9 cellular contexts compared by ENCODE assay signal in genomic region chr11:108734956-108735559, GRCh38.
DNase-seq lines count a peak whose midpoint lies in the region; ATAC-seq, FAIRE-seq and TF ChIP-seq lines count a peak whose summit lies in the region.
"Had no signal": no experiment of that assay in that cellular context is flagged by ENCODE, and none has a peak within 500 bp of the region (broad histone marks: within the 10 kb centered on the region; RNA-seq: fewer than 3 reads in every experiment).

No MANE protein-coding gene starts in this region.

- no peak overlapping the region for H3K27ac Mint-ChIP-seq in activated CD4-positive, alpha-beta T cell treated with anti-CD3 and anti-CD28 coated beads, Interleukin-2, amount 10 ng/mL, durations not matched to agents 24 days and 14 days
- H3K27ac Mint-ChIP-seq in effector memory CD8-positive, alpha-beta T cell: no peak overlapping the region

- H3K27ac ChIP-seq in small intestine (ENCODE audit: low read depth in 1 of 2, low read length in 1 of 2) (no peak overlapping the region), gastrocnemius medialis (no peak overlapping the region)
- H3K27ac ChIP-seq: vagina had no signal

- H3K27me3 Mint-ChIP-seq in activated CD4-positive, alpha-beta T cell treated with anti-CD3 and anti-CD28 coated beads, Interleukin-2, amount 10 ng/mL, durations not matched to agents 24 days and 14 days: no peaks in the 10 kb centered on the region
- H3K27me3 Mint-ChIP-seq in effector memory CD8-positive, alpha-beta T cell: no peaks in the 10 kb centered on the region

- in situ Hi-C loops in gastrocnemius medialis (cut with MboI; ENCODE audit: low sequenced_read_pairs in 4 of 4): no loop called here

- peaks cover 0 to 9% of the 10 kb centered on the region in 2 donors for H3K4me1 ChIP-seq in small intestine (ENCODE audit: control insufficient read depth in 2 of 2, insufficient read depth in 1 of 2, low read depth in 1 of 2, low read length in 1 of 2)
- peaks cover 0 to 9% of the 10 kb centered on the region in 2 donors for H3K4me1 ChIP-seq in gastrocnemius medialis
- H3K4me1 ChIP-seq: vagina had no signal

- ATAC-seq in effector memory CD8-positive, alpha-beta T cell (replicated peaks): no peak
- no peak for ATAC-seq in gastrocnemius medialis

- no peak for FAIRE-seq in small intestine (lab: Jason Lieb, UNC)

- no peak overlapping the region for H3K4me3 ChIP-seq in small intestine (ENCODE audit: low read depth in 1 of 2, low read length in 2 of 2)
- no peak overlapping the region for H3K4me3 ChIP-seq in gastrocnemius medialis
- H3K4me3 ChIP-seq: vagina had no signal

- peaks cover 33% of the 10 kb centered on the region for H3K36me3 Mint-ChIP-seq in activated CD4-positive, alpha-beta T cell treated with anti-CD3 and anti-CD28 coated beads, Interleukin-2, amount 10 ng/mL, durations not matched to agents 24 days and 14 days (ENCODE audit: low read depth)
- H3K36me3 Mint-ChIP-seq in effector memory CD8-positive, alpha-beta T cell (ENCODE audit: insufficient read depth): peaks cover 3% of the 10 kb centered on the region

- H3K9me3 ChIP-seq in small intestine (ENCODE audit: control insufficient read depth, low read depth) (no peaks in the 10 kb centered on the region), gastrocnemius medialis (no peaks in the 10 kb centered on the region)
- H3K9me3 ChIP-seq: vagina had no signal

- peaks cover 24% of the 10 kb centered on the region for H3K4me1 Mint-ChIP-seq in activated CD4-positive, alpha-beta T cell treated with anti-CD3 and anti-CD28 coated beads, Interleukin-2, amount 10 ng/mL, durations not matched to agents 24 days and 14 days
- peaks cover 16 to 25% of the 10 kb centered on the region in 2 donors for H3K4me1 Mint-ChIP-seq in effector memory CD8-positive, alpha-beta T cell (ENCODE audit: low read depth in 2 of 2)

- H3K9me3 Mint-ChIP-seq in activated CD4-positive, alpha-beta T cell treated with anti-CD3 and anti-CD28 coated beads, Interleukin-2, amount 10 ng/mL, durations not matched to agents 24 days and 14 days: peaks cover 5% of the 10 kb centered on the region
- H3K9me3 Mint-ChIP-seq in effector memory CD8-positive, alpha-beta T cell: no peaks in the 10 kb centered on the region

- no peak for TF ChIP-seq POLR2A in gastrocnemius medialis (IDR thresholded peaks at IDR 0.05)

- intact Hi-C loops in activated CD4-positive, alpha-beta T cell treated with anti-CD3 and anti-CD28 coated beads, Interleukin-2, amount 10 ng/mL, durations not matched to agents 24 days and 14 days (cut with micrococcal nuclease): loop anchor here (5.0 to 10.0 kb wide), 3 partner anchors 57 to 1340 kb away; no protein-coding TSS in a partner anchor
- intact Hi-C loops in gastrocnemius medialis (cut with DNase I; ENCODE audit: low total_unique reads): no loop called here

- peak; percentile 62 for DNase-seq in activated CD4-positive, alpha-beta T cell treated with anti-CD3 and anti-CD28 coated beads, Interleukin-2, amount 10 ng/mL, durations not matched to agents 24 days and 14 days
- DNase-seq in activated CD4-positive, alpha-beta T cell treated with anti-CD3 and anti-CD28 coated beads, Interleukin-2, amount 50 U/mL, for 1 hour: no peak
- DNase-seq in NAMALWA (ENCODE audit: low spot score) (peak; percentile 66), small intestine (peak; percentile 22), NCI-H1048 (lab: John Stamatoyannopoulos, UW) (no peak), gastrocnemius medialis (no peak), COLO668 (lab: John Stamatoyannopoulos, UW; ENCODE audit: unreplicated experiment) (no peak)
- DNase-seq in effector memory CD8-positive, alpha-beta T cell: peak; percentile 2 to 3 (median 3)

- TF ChIP-seq CTCF in gastrocnemius medialis (IDR thresholded peaks at IDR 0.05 in 4 of 5, conservative IDR thresholded peaks at IDR 0.05 in 1 of 5): peak in 2 of 5 experiments; percentile 13 to 39

- H3K36me3 ChIP-seq in small intestine (ENCODE audit: control insufficient read depth in 2 of 2, insufficient read depth in 2 of 2, low read length in 2 of 2) (no peaks in the 10 kb centered on the region), gastrocnemius medialis (no peaks in the 10 kb centered on the region)
- H3K36me3 ChIP-seq: vagina had no signal

- no peaks in the 10 kb centered on the region for H3K27me3 ChIP-seq in small intestine (ENCODE audit: control insufficient read depth in 2 of 2, insufficient read depth in 2 of 2, low read length in 2 of 2)
- no peaks in the 10 kb centered on the region for H3K27me3 ChIP-seq in gastrocnemius medialis
- H3K27me3 ChIP-seq: vagina had no signal

- H3K4me3 Mint-ChIP-seq in activated CD4-positive, alpha-beta T cell treated with anti-CD3 and anti-CD28 coated beads, Interleukin-2, amount 10 ng/mL, durations not matched to agents 24 days and 14 days: no peak overlapping the region
- H3K4me3 Mint-ChIP-seq in effector memory CD8-positive, alpha-beta T cell: no peak overlapping the region

- WGBS in small intestine, 3 donors: 71 to 75% (median 73%) methylated on average over 3 of the region's 3 CpGs

Comparison
In these comparisons a context has a peak if more than half of its experiments do, and no peak if none do; other contexts are left out.
1. DNase-seq: peak in activated CD4-positive, alpha-beta T cell treated with anti-CD3 and anti-CD28 coated beads, Interleukin-2, amount 10 ng/mL, durations not matched to agents 24 days and 14 days (single experiment), NAMALWA (single experiment), effector memory CD8-positive, alpha-beta T cell (3 of 3) and small intestine (single experiment); none in activated CD4-positive, alpha-beta T cell treated with anti-CD3 and anti-CD28 coated beads, Interleukin-2, amount 50 U/mL, for 1 hour (single experiment), NCI-H1048 (single experiment), gastrocnemius medialis (0 of 2) and COLO668 (single experiment).